ENCODE assay signal across 31 cellular contexts in the genomic region with DNA sequence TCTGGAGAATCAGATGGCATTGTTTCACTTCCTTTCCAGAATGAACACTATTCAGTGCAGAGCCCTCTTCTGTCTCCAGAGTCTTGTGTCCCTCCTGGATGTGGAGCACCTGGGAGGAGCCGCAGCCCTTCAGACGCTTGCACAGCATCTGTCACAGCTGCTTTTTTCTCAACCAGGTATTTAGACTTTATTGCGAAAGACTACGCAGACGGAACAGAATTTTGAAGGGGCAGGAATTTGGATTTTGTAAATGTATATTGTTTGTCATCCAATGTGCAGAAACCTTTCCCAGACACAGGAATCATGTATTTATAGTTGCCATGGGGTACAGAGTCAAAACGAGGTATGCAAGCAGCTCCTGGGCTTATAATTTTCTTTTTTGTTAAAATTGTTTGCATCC.
"Had no signal": no experiment of that assay in that cellular context is flagged by ENCODE, and none has a peak within 500 bp of the region (broad histone marks: within the 10 kb centered on the region; RNA-seq: fewer than 3 reads in every experiment).

No MANE protein-coding gene starts in this region.

- H3K9ac ChIP-seq: neural progenitor cell, parathyroid adenoma had no signal

- H3K4me1 ChIP-seq: neural progenitor cell, parathyroid adenoma, psoas muscle, spleen, suprapubic skin, testis, tibial artery, transverse colon, upper lobe of right lung, uterus had no signal

- H3K27ac ChIP-seq: neural progenitor cell, ovary, parathyroid adenoma, psoas muscle, skin epidermis, spleen, suprapubic skin, testis, tibial artery, transverse colon, upper lobe of right lung, uterus had no signal

- ATAC-seq: natural killer cell; psoas muscle; right cardiac atrium; sciatic nerve; stimulated activated memory B cell treated with anti-CD40 and anti-IgM and Interleukin-4, amounts not matched to agents 10 μg/mL and 1 μg/mL and 100 μg/mL, for 72 hours; stimulated activated naive CD8-positive, alpha-beta T cell treated with anti-CD3 and anti-CD28 coated beads, Interleukin-15, amount 100 ng/mL, for 72 hours; stimulated activated naive CD8-positive, alpha-beta T cell treated with anti-CD3 and anti-CD28 coated beads, Interleukin-15, Interleukin-2, amounts not matched to agents 100 U/mL and 50 U/mL, for 24 hours; upper lobe of right lung had no signal

- H3K27me3 Mint-ChIP-seq: progenitor cell of endocrine pancreas; stimulated activated memory B cell treated with anti-CD40 and anti-IgM and Interleukin-4, amounts not matched to agents 10 μg/mL and 1 μg/mL and 100 μg/mL, for 72 hours; stimulated activated naive CD8-positive, alpha-beta T cell treated with anti-CD3 and anti-CD28 coated beads, Interleukin-15, amount 100 ng/mL, for 72 hours; type B pancreatic cell had no signal

- H3K79me2 ChIP-seq: parathyroid adenoma had no signal

- H3K4me2 ChIP-seq: neural progenitor cell, smooth muscle cell had no signal

- H3K4me1 Mint-ChIP-seq: natural killer cell; nephron; neural progenitor cell; stimulated activated memory B cell treated with anti-CD40 and anti-IgM and Interleukin-4, amounts not matched to agents 10 μg/mL and 1 μg/mL and 100 μg/mL, for 72 hours had no signal

- H3K27me3 ChIP-seq: neural progenitor cell, ovary, spleen, suprapubic skin, testis, tibial artery, transverse colon, upper lobe of right lung, uterus had no signal

- H3K9me3 Mint-ChIP-seq: natural killer cell; nephron; neural progenitor cell; stimulated activated memory B cell treated with anti-CD40 and anti-IgM and Interleukin-4, amounts not matched to agents 10 μg/mL and 1 μg/mL and 100 μg/mL, for 72 hours; stimulated activated naive CD8-positive, alpha-beta T cell treated with anti-CD3 and anti-CD28 coated beads, Interleukin-15, amount 100 ng/mL, for 72 hours; type B pancreatic cell had no signal

- DNase-seq: natural killer cell; occipital lobe; ovary; posterior cingulate gyrus; psoas muscle; right cardiac atrium; spleen; stimulated activated CD4-positive, alpha-beta T cell treated with anti-CD3 and anti-CD28 coated beads, Interleukin-12 subunit alpha, Interleukin-12 subunit beta, amount 100 ng/mL, for 4 hours; stimulated activated CD4-positive, alpha-beta T cell treated with anti-CD3 and anti-CD28 coated beads, Interleukin-1b, Interleukin-23, amount 100 ng/mL, for 48 hours; stimulated activated CD4-positive, alpha-beta T cell treated with anti-CD3 and anti-CD28 coated beads, Interleukin-4, amount 100 ng/mL, for 1 hour; stimulated activated CD4-positive, alpha-beta T cell treated with anti-CD3 and anti-CD28 coated beads, Interleukin-4, amount 100 ng/mL, for 4 hours; stimulated activated CD8-positive, alpha-beta memory T cell treated with anti-CD3 and anti-CD28 coated beads, Interleukin-4, amount 100 ng/mL, for 48 hours; stimulated activated naive CD4-positive, alpha-beta T cell; stimulated activated naive CD8-positive, alpha-beta T cell treated with anti-CD3 and anti-CD28 coated beads, Interleukin-15, amount 100 ng/mL, for 72 hours; stimulated activated naive CD8-positive, alpha-beta T cell treated with anti-CD3 and anti-CD28 coated beads, Interleukin-15, Interleukin-2, amounts not matched to agents 100 U/mL and 50 U/mL, for 24 hours; substantia nigra; testis; tibial artery; transverse colon; upper lobe of right lung; uterus had no signal

- H3K36me3 ChIP-seq: ovary, uterus had no signal

- H3K4me3 Mint-ChIP-seq: natural killer cell; nephron; neural progenitor cell; stimulated activated memory B cell treated with anti-CD40 and anti-IgM and Interleukin-4, amounts not matched to agents 10 μg/mL and 1 μg/mL and 100 μg/mL, for 72 hours; stimulated activated naive CD8-positive, alpha-beta T cell treated with anti-CD3 and anti-CD28 coated beads, Interleukin-15, amount 100 ng/mL, for 72 hours; type B pancreatic cell had no signal

- H2AFZ ChIP-seq: neural progenitor cell, parathyroid adenoma had no signal

- H3K27ac Mint-ChIP-seq: natural killer cell; nephron; neural progenitor cell; progenitor cell of endocrine pancreas; stimulated activated memory B cell treated with anti-CD40 and anti-IgM and Interleukin-4, amounts not matched to agents 10 μg/mL and 1 μg/mL and 100 μg/mL, for 72 hours; type B pancreatic cell had no signal

- H3K9me3 ChIP-seq: ovary, psoas muscle, spleen, suprapubic skin, testis, tibial artery, transverse colon, upper lobe of right lung, uterus had no signal

- H3K4me3 ChIP-seq: neural progenitor cell, ovary, psoas muscle, skin epidermis, smooth muscle cell, spleen, suprapubic skin, testis, tibial artery, transverse colon, upper lobe of right lung, uterus had no signal
